ENCODE assay signal across 1 cellular context in the genomic region with DNA sequence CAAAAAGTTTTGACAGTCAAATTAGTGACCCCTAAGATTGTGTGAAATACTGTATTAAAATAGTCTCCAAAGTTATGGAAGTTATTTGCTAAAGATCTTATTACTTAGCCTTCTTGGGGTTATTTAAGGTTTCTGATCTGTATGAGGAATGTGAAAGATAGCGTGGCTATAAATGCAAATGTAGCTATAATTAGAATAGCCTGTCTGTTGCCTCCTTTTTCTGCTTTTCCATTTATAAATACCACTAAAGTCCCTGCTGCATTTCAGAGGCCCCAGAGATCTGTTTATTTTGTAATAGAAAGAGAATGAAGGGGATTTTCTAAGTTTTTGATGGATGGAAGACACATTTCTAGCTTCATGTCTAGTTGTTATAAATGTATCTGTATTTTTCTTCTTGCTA.
TF ChIP-seq lines count a peak whose summit lies in the region.

No MANE protein-coding gene starts in this region.

TF ChIP-seq in SK-N-SH treated with all-trans-retinoic acid at 6 μM for 48 hours, 23 proteins besides CTCF, POLR2A, EP300 and RAD21 (continued from another document):
- TF ChIP-seq, protein P1, sequence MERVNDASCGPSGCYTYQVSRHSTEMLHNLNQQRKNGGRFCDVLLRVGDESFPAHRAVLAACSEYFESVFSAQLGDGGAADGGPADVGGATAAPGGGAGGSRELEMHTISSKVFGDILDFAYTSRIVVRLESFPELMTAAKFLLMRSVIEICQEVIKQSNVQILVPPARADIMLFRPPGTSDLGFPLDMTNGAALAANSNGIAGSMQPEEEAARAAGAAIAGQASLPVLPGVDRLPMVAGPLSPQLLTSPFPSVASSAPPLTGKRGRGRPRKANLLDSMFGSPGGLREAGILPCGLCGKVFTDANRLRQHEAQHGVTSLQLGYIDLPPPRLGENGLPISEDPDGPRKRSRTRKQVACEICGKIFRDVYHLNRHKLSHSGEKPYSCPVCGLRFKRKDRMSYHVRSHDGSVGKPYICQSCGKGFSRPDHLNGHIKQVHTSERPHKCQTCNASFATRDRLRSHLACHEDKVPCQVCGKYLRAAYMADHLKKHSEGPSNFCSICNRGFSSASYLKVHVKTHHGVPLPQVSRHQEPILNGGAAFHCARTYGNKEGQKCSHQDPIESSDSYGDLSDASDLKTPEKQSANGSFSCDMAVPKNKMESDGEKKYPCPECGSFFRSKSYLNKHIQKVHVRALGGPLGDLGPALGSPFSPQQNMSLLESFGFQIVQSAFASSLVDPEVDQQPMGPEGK (CRISPR knock-in tag; IDR thresholded peaks at IDR 0.05; ENCODE audit: borderline replicate concordance) = no peak
- no peak for TF ChIP-seq BACH2 (CRISPR knock-in tag; IDR thresholded peaks at IDR 0.05; ENCODE audit: borderline replicate concordance)
